Comparison of ENCODE assay signal across 9 cellular contexts in genomic region chr21:16195476-16195875, GRCh38.
DNase-seq lines count a peak whose midpoint lies in the region; ATAC-seq, FAIRE-seq and TF ChIP-seq lines count a peak whose summit lies in the region.
"Had no signal": no experiment of that assay in that cellular context is flagged by ENCODE, and none has a peak within 500 bp of the region (broad histone marks: within the 10 kb centered on the region; RNA-seq: fewer than 3 reads in every experiment).

No MANE protein-coding gene starts in this region.

- ATAC-seq in activated naive CD8-positive, alpha-beta T cell treated with anti-CD3 and anti-CD28 coated beads, Interleukin-2, amount 50 U/mL, for 24 hours, result no peak
- no peak for ATAC-seq in HG03175 (IDR thresholded peaks at IDR 0.05; ENCODE audit: unreplicated experiment)

- H3K27ac Mint-ChIP-seq in activated naive CD8-positive, alpha-beta T cell treated with anti-CD3 and anti-CD28 coated beads for 36 hours, result no peak overlapping the region
- no peak overlapping the region for H3K27ac Mint-ChIP-seq in activated naive CD8-positive, alpha-beta T cell treated with anti-CD3 and anti-CD28 coated beads, Interleukin-2, amount 50 U/mL, for 24 hours

- H2BK120ac ChIP-seq in mesenchymal stem cell (ENCODE audit: low read depth, low read length), result no peak overlapping the region

- H3K18ac ChIP-seq in mesenchymal stem cell (ENCODE audit: low read depth in 1 of 2, low read length in 2 of 2), result no peak overlapping the region

- H3K4me1 ChIP-seq in mesenchymal stem cell (ENCODE audit: control insufficient read depth, insufficient read depth, low read depth, low read length) (peaks cover 2% of the 10 kb centered on the region), uterus (no peaks in the 10 kb centered on the region)

- H3K9me3 Mint-ChIP-seq in activated naive CD8-positive, alpha-beta T cell treated with anti-CD3 and anti-CD28 coated beads for 36 hours, result no peaks in the 10 kb centered on the region
- no peaks in the 10 kb centered on the region for H3K9me3 Mint-ChIP-seq in activated naive CD8-positive, alpha-beta T cell treated with anti-CD3 and anti-CD28 coated beads, Interleukin-2, amount 50 U/mL, for 24 hours

- no peak overlapping the region for H2BK12ac ChIP-seq in mesenchymal stem cell (ENCODE audit: low read length in 2 of 2)

- TF ChIP-seq CTCF in bronchial epithelial cell (IDR thresholded peaks at IDR 0.05; ENCODE audit: insufficient read depth, low read length, severe bottlenecking), result no peak
- TF ChIP-seq CTCF in uterus (IDR thresholded peaks at IDR 0.05), result no peak

- intact Hi-C loops in uterus (cut with DNase I; ENCODE audit: low total_unique reads), result no loop called here

- no peak overlapping the region for H3K14ac ChIP-seq in mesenchymal stem cell (ENCODE audit: low read length in 2 of 2)

- H3K27ac ChIP-seq in mesenchymal stem cell (ENCODE audit: low read length, poor library complexity, severe bottlenecking) (peak overlapping the region; percentile 31), uterus (peak overlapping the region; percentile 84 to 98)

- H3K36me3 ChIP-seq in bronchial epithelial cell (ENCODE audit: control insufficient read depth, insufficient read depth, low read length), result no peaks in the 10 kb centered on the region
- H3K36me3 ChIP-seq in mesenchymal stem cell (ENCODE audit: control insufficient read depth in 1 of 2, insufficient read depth in 2 of 2, low read depth in 1 of 2, low read length in 2 of 2), result no peaks in the 10 kb centered on the region
- H3K36me3 ChIP-seq in uterus, result no peaks in the 10 kb centered on the region

- peak overlapping the region; percentile 18 for H3K4me3 Mint-ChIP-seq in activated naive CD8-positive, alpha-beta T cell treated with anti-CD3 and anti-CD28 coated beads for 36 hours
- H3K4me3 Mint-ChIP-seq in activated naive CD8-positive, alpha-beta T cell treated with anti-CD3 and anti-CD28 coated beads, Interleukin-2, amount 50 U/mL, for 24 hours, result no peak overlapping the region

- peaks cover 19% of the 10 kb centered on the region for H3K4me1 Mint-ChIP-seq in activated naive CD8-positive, alpha-beta T cell treated with anti-CD3 and anti-CD28 coated beads for 36 hours
- peaks cover 12% of the 10 kb centered on the region for H3K4me1 Mint-ChIP-seq in activated naive CD8-positive, alpha-beta T cell treated with anti-CD3 and anti-CD28 coated beads, Interleukin-2, amount 50 U/mL, for 24 hours

- 55% methylated on average over 1 of the region's 4 CpGs for WGBS in mesenchymal stem cell

- H2AK5ac ChIP-seq in mesenchymal stem cell (ENCODE audit: low read length, severe bottlenecking), result no peak overlapping the region

- H3K4ac ChIP-seq in mesenchymal stem cell (ENCODE audit: low read depth in 1 of 2, low read length in 2 of 2), result no peak overlapping the region

- no peak overlapping the region for H2AFZ ChIP-seq in mesenchymal stem cell (ENCODE audit: low read depth, low read length)

- no peak overlapping the region for H2BK5ac ChIP-seq in mesenchymal stem cell (ENCODE audit: low read depth, low read length, poor library complexity, severe bottlenecking)

- no peak for FAIRE-seq in bronchial epithelial cell (lab: Jason Lieb, UNC)

- H3K27me3 Mint-ChIP-seq in activated naive CD8-positive, alpha-beta T cell treated with anti-CD3 and anti-CD28 coated beads for 36 hours, result peaks cover 4% of the 10 kb centered on the region
- H3K27me3 Mint-ChIP-seq in activated naive CD8-positive, alpha-beta T cell treated with anti-CD3 and anti-CD28 coated beads, Interleukin-2, amount 50 U/mL, for 24 hours, result peaks cover 2% of the 10 kb centered on the region

- no peak overlapping the region for H3K4me2 ChIP-seq in mesenchymal stem cell (ENCODE audit: low read length, poor library complexity, severe bottlenecking)

- no peak for TF ChIP-seq POLR2A in uterus (IDR thresholded peaks at IDR 0.05)

- H4K8ac ChIP-seq in mesenchymal stem cell (ENCODE audit: low read length), result no peak overlapping the region

- H3K36me3 Mint-ChIP-seq in activated naive CD8-positive, alpha-beta T cell treated with anti-CD3 and anti-CD28 coated beads for 36 hours, result no peaks in the 10 kb centered on the region
- H3K36me3 Mint-ChIP-seq in activated naive CD8-positive, alpha-beta T cell treated with anti-CD3 and anti-CD28 coated beads, Interleukin-2, amount 50 U/mL, for 24 hours (ENCODE audit: low read depth), result no peaks in the 10 kb centered on the region

- peaks cover 2% of the 10 kb centered on the region for H3K79me1 ChIP-seq in mesenchymal stem cell (replicated peaks; ENCODE audit: low read length, poor library complexity, severe bottlenecking)

- H3K9ac ChIP-seq in mesenchymal stem cell (ENCODE audit: low read length), result peak overlapping the region; percentile 89

- H3K9me3 ChIP-seq in mesenchymal stem cell (ENCODE audit: control insufficient read depth, low read length), result no peaks in the 10 kb centered on the region
- H3K9me3 ChIP-seq in uterus, result no peaks in the 10 kb centered on the region

- no peak overlapping the region for H3K23ac ChIP-seq in mesenchymal stem cell (ENCODE audit: low read length in 2 of 2)

- H3K27me3 ChIP-seq in bronchial epithelial cell (ENCODE audit: control insufficient read depth, insufficient read depth, low read length) (no peaks in the 10 kb centered on the region), mesenchymal stem cell (ENCODE audit: control insufficient read depth in 1 of 2, insufficient read depth in 1 of 2, low read length in 2 of 2) (no peaks in the 10 kb centered on the region), uterus (no peaks in the 10 kb centered on the region)

- H3K4me3 ChIP-seq in bronchial epithelial cell (ENCODE audit: low read depth, low read length), result peak overlapping the region; percentile 51
- peak overlapping the region in 1 of 2 experiments; percentile 77 for H3K4me3 ChIP-seq in mesenchymal stem cell (ENCODE audit: insufficient read depth in 1 of 2, low read depth in 1 of 2, low read length in 2 of 2)
- peak overlapping the region; percentile 39 to 40 for H3K4me3 ChIP-seq in uterus

- DNase-seq in activated naive CD8-positive, alpha-beta T cell treated with anti-CD3 and anti-CD28 coated beads for 36 hours, result no peak
- DNase-seq in activated naive CD8-positive, alpha-beta T cell treated with anti-CD3 and anti-CD28 coated beads, Interleukin-2, amount 50 U/mL, for 24 hours, result no peak
- DNase-seq in bronchial epithelial cell (ENCODE audit: low read depth), result peak; percentile 58
- peak; percentile 53 for DNase-seq in mesenchymal stem cell
- DNase-seq in uterus, result no peak
- no peak for DNase-seq in kidney glomerular epithelial cell (lab: John Stamatoyannopoulos, UW)
- no peak for DNase-seq in SW 1271 (lab: John Stamatoyannopoulos, UW)
- DNase-seq: DMS153 had no signal

- H2BK15ac ChIP-seq in mesenchymal stem cell (ENCODE audit: low read depth, poor library complexity, severe bottlenecking), result no peak overlapping the region

- H4K91ac ChIP-seq in mesenchymal stem cell (ENCODE audit: low read length), result no peak overlapping the region

Comparison
In these comparisons a context has a peak if more than half of its experiments do, and no peak if none do; other contexts are left out.
1. DNase-seq: peak in bronchial epithelial cell (single experiment) and mesenchymal stem cell (single experiment); none in activated naive CD8-positive, alpha-beta T cell treated with anti-CD3 and anti-CD28 coated beads for 36 hours (single experiment), activated naive CD8-positive, alpha-beta T cell treated with anti-CD3 and anti-CD28 coated beads, Interleukin-2, amount 50 U/mL, for 24 hours (single experiment), uterus (0 of 2), kidney glomerular epithelial cell (single experiment) and SW 1271 (0 of 2).